ENCODE assay signal across 20 cellular contexts in the genomic region with DNA sequence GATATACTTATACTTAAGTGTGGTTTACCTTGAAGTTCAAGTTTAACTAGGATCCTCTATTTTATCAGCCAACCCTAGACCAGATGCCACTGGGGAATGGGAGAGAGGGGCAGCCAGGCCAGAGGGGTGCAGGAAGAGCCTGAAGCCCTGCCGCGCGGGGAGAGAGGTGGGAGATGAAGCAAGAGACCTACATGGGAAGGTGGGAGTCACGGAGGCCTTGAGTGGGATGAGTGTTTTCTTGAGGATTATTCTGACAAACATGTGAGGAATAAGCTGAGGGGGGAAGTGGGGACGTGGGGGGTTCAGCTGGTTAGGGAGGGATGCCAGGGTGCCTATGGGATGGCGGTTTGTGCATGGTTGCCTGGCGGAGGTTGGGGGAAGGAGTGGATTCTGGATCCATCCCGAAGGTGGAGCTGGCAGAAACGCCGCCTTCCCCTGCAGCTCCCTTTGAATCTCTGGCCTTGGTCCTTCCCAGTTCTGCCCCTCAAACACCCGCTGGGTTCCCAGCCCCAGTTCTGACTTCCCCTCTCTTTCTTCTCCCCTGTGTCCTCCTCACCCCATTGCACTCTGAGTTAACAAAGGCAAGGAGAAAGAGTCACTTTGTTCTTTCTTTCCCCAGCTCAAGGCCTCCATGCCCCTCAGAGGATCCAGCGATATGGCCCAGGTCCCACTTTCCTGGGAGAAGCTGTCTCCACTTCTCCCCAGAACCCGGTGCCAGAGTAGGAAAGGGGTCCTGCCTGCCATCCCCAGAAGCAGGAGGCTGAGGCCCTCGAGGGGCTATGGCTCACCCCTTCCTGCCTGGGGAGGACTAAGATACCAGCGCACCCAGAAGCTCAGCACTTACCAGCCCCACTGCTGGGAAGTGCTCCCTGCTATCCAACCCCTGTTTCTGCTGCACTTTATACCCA.
"Had no signal": no experiment of that assay in that cellular context is flagged by ENCODE, and none has a peak within 500 bp of the region (broad histone marks: within the 10 kb centered on the region; RNA-seq: fewer than 3 reads in every experiment).

No MANE protein-coding gene starts in this region.

- H3K36me3 ChIP-seq: adrenal gland, breast epithelium, gastrocnemius medialis, left lung, ovary, right lobe of liver, thoracic aorta, upper lobe of left lung, WERI-Rb-1 had no signal

- H3K4me3 Mint-ChIP-seq: stimulated activated effector memory CD8-positive, alpha-beta T cell treated with anti-CD3 and anti-CD28 coated beads, Interleukin-12 subunit alpha, Interleukin-12 subunit beta, amount 100 ng/mL, for 72 hours had no signal

- H3K9me3 ChIP-seq: adrenal gland, breast epithelium, gastrocnemius medialis, left lung, ovary, right lobe of liver, thoracic aorta, upper lobe of left lung had no signal

- H3K27ac Mint-ChIP-seq: activated T-helper 2 cell treated with anti-CD3 and anti-CD28 coated beads, Interferon-gamma antibody, Interleukin-2, Interleukin-4, amounts not matched to agents 10 μg/mL and 5 μg/mL and 100 μg/mL, durations not matched to agents 14 hours and 24 hours and 36 hours; stimulated activated effector memory CD8-positive, alpha-beta T cell treated with anti-CD3 and anti-CD28 coated beads, Interleukin-12 subunit alpha, Interleukin-12 subunit beta, amount 100 ng/mL, for 72 hours had no signal

- H3K4me1 ChIP-seq: breast epithelium, gastrocnemius medialis had no signal

- H3K4me3 ChIP-seq: adrenal gland, breast epithelium, gastrocnemius medialis, left lung, ovary, right lobe of liver, thoracic aorta, upper lobe of left lung had no signal

- H3K27ac ChIP-seq: adrenal gland, breast epithelium, gastrocnemius medialis, left lung, ovary, right lobe of liver, thoracic aorta, upper lobe of left lung, WERI-Rb-1 had no signal

- H3K27me3 ChIP-seq: adrenal gland, breast epithelium, gastrocnemius medialis, left lung, ovary, right lobe of liver, upper lobe of left lung had no signal

- ATAC-seq: esophagus mucosa; left lung; stimulated activated effector memory CD8-positive, alpha-beta T cell treated with anti-CD3 and anti-CD28 coated beads, Interleukin-12 subunit alpha, Interleukin-12 subunit beta, amount 100 ng/mL, for 72 hours had no signal

- DNase-seq: activated CD4-positive, alpha-beta memory T cell treated with anti-CD3 and anti-CD28 coated beads for 36 hours; activated naive CD4-positive, alpha-beta T cell treated with Interleukin-2 at 50 U/mL for 16 hours; adrenal gland; cerebellar nuclear complex; effector CD8-positive, alpha-beta T cell; gastrocnemius medialis; head of caudate nucleus; kidney; ovary; right lobe of liver; small intestine; stimulated activated CD4-positive, alpha-beta T cell treated with anti-CD3 and anti-CD28 coated beads, Interleukin-4, amount 100 ng/mL, for 24 hours; upper lobe of left lung; WERI-Rb-1 had no signal

- H3K9me3 Mint-ChIP-seq: activated CD4-positive, alpha-beta memory T cell treated with anti-CD3 and anti-CD28 coated beads for 36 hours; activated T-helper 2 cell treated with anti-CD3 and anti-CD28 coated beads, Interferon-gamma antibody, Interleukin-2, Interleukin-4, amounts not matched to agents 10 μg/mL and 5 μg/mL and 100 μg/mL, durations not matched to agents 14 hours and 24 hours and 36 hours; stimulated activated effector memory CD8-positive, alpha-beta T cell treated with anti-CD3 and anti-CD28 coated beads, Interleukin-12 subunit alpha, Interleukin-12 subunit beta, amount 100 ng/mL, for 72 hours had no signal
